ENCODE assay signal across 1 cellular context in genomic region chr19:1141944-1142343, GRCh38.
TF ChIP-seq lines count a peak whose summit lies in the region.

No MANE protein-coding gene starts in this region.

TF ChIP-seq in H1, 55 proteins besides CTCF, POLR2A, EP300 and RAD21:
- TF ChIP-seq, protein P1, sequence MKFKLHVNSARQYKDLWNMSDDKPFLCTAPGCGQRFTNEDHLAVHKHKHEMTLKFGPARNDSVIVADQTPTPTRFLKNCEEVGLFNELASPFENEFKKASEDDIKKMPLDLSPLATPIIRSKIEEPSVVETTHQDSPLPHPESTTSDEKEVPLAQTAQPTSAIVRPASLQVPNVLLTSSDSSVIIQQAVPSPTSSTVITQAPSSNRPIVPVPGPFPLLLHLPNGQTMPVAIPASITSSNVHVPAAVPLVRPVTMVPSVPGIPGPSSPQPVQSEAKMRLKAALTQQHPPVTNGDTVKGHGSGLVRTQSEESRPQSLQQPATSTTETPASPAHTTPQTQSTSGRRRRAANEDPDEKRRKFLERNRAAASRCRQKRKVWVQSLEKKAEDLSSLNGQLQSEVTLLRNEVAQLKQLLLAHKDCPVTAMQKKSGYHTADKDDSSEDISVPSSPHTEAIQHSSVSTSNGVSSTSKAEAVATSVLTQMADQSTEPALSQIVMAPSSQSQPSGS (IDR thresholded peaks at IDR 0.05; ENCODE audit: low read length): no peak
- no peak for TF ChIP-seq CTBP2 (IDR thresholded peaks at IDR 0.05; ENCODE audit: borderline replicate concordance, insufficient read depth, insufficient read length, low read length)
- TF ChIP-seq TCF12 (IDR thresholded peaks at IDR 0.05; ENCODE audit: low read depth, low read length): no peak
- TF ChIP-seq JUND (IDR thresholded peaks at IDR 0.05; ENCODE audit: low read length): no peak
- no peak for TF ChIP-seq SP2 (IDR thresholded peaks at IDR 0.05; ENCODE audit: low read length)
- no peak for TF ChIP-seq KDM4A (IDR thresholded peaks at IDR 0.05; ENCODE audit: low read depth, low read length, severe bottlenecking)
- no peak for TF ChIP-seq BACH1 (IDR thresholded peaks at IDR 0.05; ENCODE audit: low read length)
- no peak for TF ChIP-seq FOSL1 (IDR thresholded peaks at IDR 0.05; ENCODE audit: insufficient read depth, low read depth, low read length)
- no peak for TF ChIP-seq JUN (IDR thresholded peaks at IDR 0.05; ENCODE audit: low read depth, low read length)
- TF ChIP-seq HDAC6 (IDR thresholded peaks at IDR 0.05; ENCODE audit: low read depth, low read length): no peak
- TF ChIP-seq SAP30 (IDR thresholded peaks at IDR 0.05; ENCODE audit: insufficient read depth, insufficient replicate concordance, low read length): no peak
- no peak for TF ChIP-seq MAFK (IDR thresholded peaks at IDR 0.05; ENCODE audit: low read depth, low read length)
- TF ChIP-seq SUZ12 (IDR thresholded peaks at IDR 0.05; ENCODE audit: low read length): no peak
